ENCODE assay signal across 2 cellular contexts in the genomic region with DNA sequence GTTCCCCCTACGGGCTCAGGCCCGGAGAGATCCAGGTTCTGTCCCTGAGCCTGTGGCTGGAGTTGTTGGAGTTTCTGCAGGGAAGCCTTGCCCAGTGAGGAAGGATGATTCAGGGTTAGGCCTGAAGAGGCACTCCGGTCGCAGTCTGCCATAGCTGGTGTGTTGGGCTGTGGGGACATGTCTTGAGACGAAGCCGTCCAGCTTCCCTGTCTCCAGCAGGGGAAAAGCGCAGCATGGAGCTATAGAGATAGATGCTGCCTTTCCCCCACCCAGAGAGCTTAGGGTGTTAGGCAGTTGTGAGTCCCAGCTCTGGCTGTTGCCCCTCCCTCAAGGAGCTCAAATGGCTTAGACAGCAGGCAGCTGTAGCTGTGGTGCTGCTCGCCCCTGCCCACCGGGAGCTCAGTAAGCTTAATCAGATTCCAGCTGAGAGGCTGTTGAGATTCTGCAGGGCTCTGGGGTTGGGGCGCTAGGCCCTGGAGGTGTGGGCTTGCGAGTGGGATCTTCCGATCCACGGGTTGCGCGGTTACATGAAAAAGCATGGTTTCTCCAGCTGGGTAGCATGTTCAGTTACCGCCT.
TF ChIP-seq lines count a peak whose summit lies in the region.

No MANE protein-coding gene starts in this region.

TF ChIP-seq in GM23338, 12 proteins besides CTCF, POLR2A, EP300 and RAD21 (continues in another document):
- TF ChIP-seq JUNB (IDR thresholded peaks at IDR 0.05; ENCODE audit: unreplicated experiment) (no peak), REST (IDR thresholded peaks at IDR 0.05; ENCODE audit: unreplicated experiment) (no peak), NANOG (IDR thresholded peaks at IDR 0.05; ENCODE audit: borderline replicate concordance) (no peak), POLR2AphosphoS5 (IDR thresholded peaks at IDR 0.05; ENCODE audit: low read depth) (no peak), EZH2phosphoT487 (IDR thresholded peaks at IDR 0.05; ENCODE audit: unreplicated experiment) (no peak), EZH2 (IDR thresholded peaks at IDR 0.05; ENCODE audit: low read depth, unreplicated experiment) (no peak), ZNF331 (CRISPR knock-in tag; IDR thresholded peaks at IDR 0.05; ENCODE audit: low read depth) (no peak), CREB1 (CRISPR knock-in tag; IDR thresholded peaks at IDR 0.05; ENCODE audit: low read depth) (no peak), ZNF114 (CRISPR knock-in tag; IDR thresholded peaks at IDR 0.05) (no peak), STAT1 (IDR thresholded peaks at IDR 0.05; ENCODE audit: unreplicated experiment) (no peak)
- TF ChIP-seq, protein P1, sequence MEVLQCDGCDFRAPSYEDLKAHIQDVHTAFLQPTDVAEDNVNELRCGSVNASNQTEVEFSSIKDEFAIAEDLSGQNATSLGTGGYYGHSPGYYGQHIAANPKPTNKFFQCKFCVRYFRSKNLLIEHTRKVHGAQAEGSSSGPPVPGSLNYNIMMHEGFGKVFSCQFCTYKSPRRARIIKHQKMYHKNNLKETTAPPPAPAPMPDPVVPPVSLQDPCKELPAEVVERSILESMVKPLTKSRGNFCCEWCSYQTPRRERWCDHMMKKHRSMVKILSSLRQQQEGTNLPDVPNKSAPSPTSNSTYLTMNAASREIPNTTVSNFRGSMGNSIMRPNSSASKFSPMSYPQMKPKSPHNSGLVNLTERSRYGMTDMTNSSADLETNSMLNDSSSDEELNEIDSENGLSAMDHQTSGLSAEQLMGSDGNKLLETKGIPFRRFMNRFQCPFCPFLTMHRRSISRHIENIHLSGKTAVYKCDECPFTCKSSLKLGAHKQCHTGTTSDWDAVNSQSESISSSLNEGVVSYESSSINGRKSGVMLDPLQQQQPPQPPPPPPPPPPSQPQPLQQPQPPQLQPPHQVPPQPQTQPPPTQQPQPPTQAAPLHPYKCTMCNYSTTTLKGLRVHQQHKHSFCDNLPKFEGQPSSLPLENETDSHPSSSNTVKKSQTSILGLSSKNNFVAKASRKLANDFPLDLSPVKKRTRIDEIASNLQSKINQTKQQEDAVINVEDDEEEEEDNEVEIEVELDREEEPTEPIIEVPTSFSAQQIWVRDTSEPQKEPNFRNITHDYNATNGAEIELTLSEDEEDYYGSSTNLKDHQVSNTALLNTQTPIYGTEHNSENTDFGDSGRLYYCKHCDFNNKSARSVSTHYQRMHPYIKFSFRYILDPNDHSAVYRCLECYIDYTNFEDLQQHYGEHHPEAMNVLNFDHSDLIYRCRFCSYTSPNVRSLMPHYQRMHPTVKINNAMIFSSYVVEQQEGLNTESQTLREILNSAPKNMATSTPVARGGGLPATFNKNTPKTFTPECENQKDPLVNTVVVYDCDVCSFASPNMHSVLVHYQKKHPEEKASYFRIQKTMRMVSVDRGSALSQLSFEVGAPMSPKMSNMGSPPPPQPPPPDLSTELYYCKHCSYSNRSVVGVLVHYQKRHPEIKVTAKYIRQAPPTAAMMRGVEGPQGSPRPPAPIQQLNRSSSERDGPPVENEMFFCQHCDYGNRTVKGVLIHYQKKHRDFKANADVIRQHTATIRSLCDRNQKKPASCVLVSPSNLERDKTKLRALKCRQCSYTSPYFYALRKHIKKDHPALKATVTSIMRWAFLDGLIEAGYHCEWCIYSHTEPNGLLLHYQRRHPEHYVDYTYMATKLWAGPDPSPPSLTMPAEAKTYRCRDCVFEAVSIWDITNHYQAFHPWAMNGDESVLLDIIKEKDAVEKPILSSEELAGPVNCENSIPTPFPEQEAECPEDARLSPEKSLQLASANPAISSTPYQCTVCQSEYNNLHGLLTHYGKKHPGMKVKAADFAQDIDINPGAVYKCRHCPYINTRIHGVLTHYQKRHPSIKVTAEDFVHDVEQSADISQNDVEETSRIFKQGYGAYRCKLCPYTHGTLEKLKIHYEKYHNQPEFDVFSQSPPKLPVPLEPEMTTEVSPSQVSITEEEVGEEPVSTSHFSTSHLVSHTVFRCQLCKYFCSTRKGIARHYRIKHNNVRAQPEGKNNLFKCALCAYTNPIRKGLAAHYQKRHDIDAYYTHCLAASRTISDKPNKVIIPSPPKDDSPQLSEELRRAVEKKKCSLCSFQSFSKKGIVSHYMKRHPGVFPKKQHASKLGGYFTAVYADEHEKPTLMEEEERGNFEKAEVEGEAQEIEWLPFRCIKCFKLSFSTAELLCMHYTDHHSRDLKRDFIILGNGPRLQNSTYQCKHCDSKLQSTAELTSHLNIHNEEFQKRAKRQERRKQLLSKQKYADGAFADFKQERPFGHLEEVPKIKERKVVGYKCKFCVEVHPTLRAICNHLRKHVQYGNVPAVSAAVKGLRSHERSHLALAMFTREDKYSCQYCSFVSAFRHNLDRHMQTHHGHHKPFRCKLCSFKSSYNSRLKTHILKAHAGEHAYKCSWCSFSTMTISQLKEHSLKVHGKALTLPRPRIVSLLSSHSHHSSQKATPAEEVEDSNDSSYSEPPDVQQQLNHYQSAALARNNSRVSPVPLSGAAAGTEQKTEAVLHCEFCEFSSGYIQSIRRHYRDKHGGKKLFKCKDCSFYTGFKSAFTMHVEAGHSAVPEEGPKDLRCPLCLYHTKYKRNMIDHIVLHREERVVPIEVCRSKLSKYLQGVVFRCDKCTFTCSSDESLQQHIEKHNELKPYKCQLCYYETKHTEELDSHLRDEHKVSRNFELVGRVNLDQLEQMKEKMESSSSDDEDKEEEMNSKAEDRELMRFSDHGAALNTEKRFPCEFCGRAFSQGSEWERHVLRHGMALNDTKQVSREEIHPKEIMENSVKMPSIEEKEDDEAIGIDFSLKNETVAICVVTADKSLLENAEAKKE (CRISPR knock-in tag; IDR thresholded peaks at IDR 0.05) = no peak

TF ChIP-seq in H1, 55 proteins besides CTCF, POLR2A, EP300 and RAD21:
- no peak for TF ChIP-seq HDAC6 (IDR thresholded peaks at IDR 0.05; ENCODE audit: low read depth, low read length)
- no peak for TF ChIP-seq SP1 (IDR thresholded peaks at IDR 0.05; ENCODE audit: low read depth, low read length)
TF ChIP-seq in H1: peak in this region for 0.
